In genomic region chr12:57846577-57847319, GRCh38 we compare ENCODE assay signal across 8 cellular contexts. TPM values are rescaled to one million over a fixed set of nuclear protein-coding genes. Genes with fewer than 3 reads are reported as not detected.
DNase-seq lines count a peak whose midpoint lies in the region; ATAC-seq lines count a peak whose summit lies in the region.

CTDSP2 (minus strand) TSS chr12:57846729; CDS start chr12:57846435, 294 bp downstream.

- peak within 1 kb of the TSS; percentile 83 to 89 (median 88) for H3K4me3 Mint-ChIP-seq in immature natural killer cell

- H3K27me3 Mint-ChIP-seq in immature natural killer cell (ENCODE audit: low read depth in 3 of 3) = peaks cover 5 to 20% (median 16%) of the 10 kb centered on the region in 3 donors

- H3K36me3 Mint-ChIP-seq in immature natural killer cell = no peaks in the 10 kb centered on the region

- peak; percentile 94 for DNase-seq in A172 (ENCODE audit: low spot score)
- peak; percentile 94 for DNase-seq in NCI-H446 treated with DMSO at 0.1 percent for 48 hours (lab: John Stamatoyannopoulos, UW)
- DNase-seq in activated CD4-positive, CD25-positive, alpha-beta regulatory T cell treated with anti-CD3 and anti-CD28 coated beads, Interleukin-2, amount 50 U/mL, for 16 hours (ENCODE audit: low read depth, low spot score) = peak; percentile 65
- DNase-seq in central memory CD4-positive, alpha-beta T cell = peak; percentile 76
- DNase-seq in immature natural killer cell = peak; percentile 74 to 78 (median 78)
- peak; percentile 97 for DNase-seq in smooth muscle cell of the brain vasculature (ENCODE audit: low read depth, low spot score)

- peaks cover 38 to 43% of the 10 kb centered on the region in 2 donors for H3K4me1 Mint-ChIP-seq in immature natural killer cell

- H3K9me3 Mint-ChIP-seq in immature natural killer cell = no peaks in the 10 kb centered on the region

- H3K27ac Mint-ChIP-seq in immature natural killer cell = peak within 1 kb of the TSS; percentile 75 to 87 (median 82)

- ATAC-seq in GM18870 (IDR thresholded peaks at IDR 0.05; ENCODE audit: unreplicated experiment) (peak; percentile 45), HG03196 (IDR thresholded peaks at IDR 0.05; ENCODE audit: unreplicated experiment) (peak; percentile 39)

RNA-seq across cellular contexts. Expression of gene CTDSP2, which starts in this region (rescaled TPM):
- 26.9 and 27.5 TPM in 2 replicates for total RNA-seq in A172 (2014; rRNA removed; shearing (Covaris generic))
- polyA plus RNA-seq in immature natural killer cell = 10 to 100 TPM; 30.6 to 51.8 (median 36.5) TPM

Comparison
In these comparisons a context has a peak if more than half of its experiments do, and no peak if none do; other contexts are left out.
1. Peak in every context shown above with its lines: DNase-seq and ATAC-seq.